Comparison of ENCODE assay signal across 8 cellular contexts in the genomic region with DNA sequence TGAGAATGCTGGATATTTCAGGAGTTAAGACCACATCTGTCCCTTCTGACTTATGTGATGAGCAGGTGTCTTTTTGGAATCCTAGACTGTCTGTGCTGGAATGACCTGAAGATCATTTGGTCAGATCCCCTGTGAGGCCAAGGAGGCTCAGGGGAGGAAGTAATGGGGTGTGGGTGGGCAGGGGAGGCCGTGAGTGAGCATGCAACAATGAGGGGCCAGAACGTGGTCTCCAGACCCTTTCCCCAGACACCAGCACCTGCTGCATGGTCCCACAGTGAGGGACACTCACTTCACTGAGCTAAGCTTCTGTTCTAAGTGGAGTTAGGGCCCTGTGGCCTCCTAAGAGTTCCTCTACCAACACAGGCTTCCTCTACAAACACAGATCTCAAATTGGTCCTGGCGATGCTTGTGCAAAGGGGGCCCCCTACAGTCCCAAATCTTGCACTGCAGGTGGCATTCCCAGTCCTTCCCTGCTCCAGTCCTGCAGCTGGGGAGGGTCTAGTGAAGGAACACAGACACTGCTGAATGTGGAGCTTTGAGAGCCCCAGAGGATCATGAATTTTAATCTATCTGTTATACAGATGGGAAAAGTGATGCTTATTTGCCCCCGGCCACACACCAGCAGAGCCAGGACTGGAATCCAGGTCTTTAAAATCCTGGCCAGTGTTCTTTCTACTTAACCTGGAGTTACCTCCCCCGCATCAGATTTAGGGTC. TPM values are rescaled to one million over a fixed set of nuclear protein-coding genes. Genes with fewer than 3 reads are reported as not detected.
DNase-seq lines count a peak whose midpoint lies in the region; ATAC-seq and TF ChIP-seq lines count a peak whose summit lies in the region.

No MANE protein-coding gene starts in this region.

- peak; percentile 51 for ATAC-seq in CD4-positive, alpha-beta T cell (ENCODE audit: poor library complexity)
- ATAC-seq in HG02852 (IDR thresholded peaks at IDR 0.05; ENCODE audit: unreplicated experiment) = no peak
- no peak for ATAC-seq in HG03460 (IDR thresholded peaks at IDR 0.05; ENCODE audit: unreplicated experiment)

- peak; percentile 63 for TF ChIP-seq CTCF in CD4-positive, alpha-beta T cell (IDR thresholded peaks at IDR 0.05)
- peak; percentile 85 for TF ChIP-seq CTCF in neural crest cell (conservative IDR thresholded peaks at IDR 0.05)

- DNase-seq in CD4-positive, alpha-beta T cell = peak in 4 of 10 experiments; percentile 15 to 27 (median 20)
- DNase-seq in HEK293T (ENCODE audit: extremely low spot score) (peak; percentile 78), NCI-H748 treated with DMSO at 0.1 percent for 48 hours (lab: John Stamatoyannopoulos, UW) (peak; percentile 15), fibroblast of peridontal ligament (ENCODE audit: extremely low read depth) (peak; percentile 83), neural crest cell (ENCODE audit: low read depth, low spot score) (peak; percentile 82)
- DNase-seq in activated CD8-positive, alpha-beta memory T cell treated with anti-CD3 and anti-CD28 coated beads, Interleukin-2, amount 50 U/mL, for 48 hours = peak; percentile 70

- H3K4me1 Mint-ChIP-seq in CD4-positive, alpha-beta T cell (ENCODE audit: low read depth) = no peaks in the 10 kb centered on the region
- H3K4me1 Mint-ChIP-seq in neural crest cell = peaks cover 59% of the 10 kb centered on the region

- H3K9me3 Mint-ChIP-seq in CD4-positive, alpha-beta T cell = no peaks in the 10 kb centered on the region
- no peaks in the 10 kb centered on the region for H3K9me3 Mint-ChIP-seq in neural crest cell

- no peak overlapping the region for H3K27ac ChIP-seq in CD4-positive, alpha-beta T cell (ENCODE audit: low read depth, low read length)

- no peak overlapping the region for H3K4me3 Mint-ChIP-seq in CD4-positive, alpha-beta T cell
- H3K4me3 Mint-ChIP-seq in neural crest cell = peak overlapping the region; percentile 72

- CTCF ChIA-PET in CD4-positive, alpha-beta T cell (lab: Charles Lee) = interaction anchor here (0.7 to 7.6 kb wide), 4 partner anchors 8 to 36 kb away, joined by 4 to 66 read pairs (median 6); no protein-coding TSS in a partner anchor
- CTCF ChIA-PET in HEK293T (lab: Yijun Ruan, JAX) = interaction anchor here (0.5 to 3.5 kb wide), 12 partner anchors 9 to 223 kb away, joined by 3 to 21 read pairs (median 4); no protein-coding TSS in a partner anchor

- POLR2A ChIA-PET in CD4-positive, alpha-beta T cell (lab: Charles Lee) = interaction anchor here (0.9 kb wide), 1 partner anchor 18 kb away, joined by 3 read pairs; no protein-coding TSS in a partner anchor
- POLR2A ChIA-PET in HEK293T (lab: Yijun Ruan, JAX) = interaction anchor here (0.9 to 1.6 kb wide), 3 partner anchors 36 to 57 kb away, joined by 3 to 5 read pairs (median 4); partner anchors contain the start of gene MCAM

- no peak overlapping the region for H3K27ac Mint-ChIP-seq in CD4-positive, alpha-beta T cell
- H3K27ac Mint-ChIP-seq in neural crest cell (ENCODE audit: unreplicated experiment) = peak overlapping the region; percentile 35

- intact Hi-C loops in CD4-positive, alpha-beta T cell (cut with DNase I, micrococcal nuclease) = no loop called here

- H3K27me3 Mint-ChIP-seq in CD4-positive, alpha-beta T cell = peaks cover 27% of the 10 kb centered on the region
- H3K27me3 Mint-ChIP-seq in neural crest cell (ENCODE audit: low read depth) = peaks cover 6% of the 10 kb centered on the region

- H3K36me3 Mint-ChIP-seq in CD4-positive, alpha-beta T cell (ENCODE audit: low read depth) = no peaks in the 10 kb centered on the region
- H3K36me3 Mint-ChIP-seq in neural crest cell (ENCODE audit: low read depth) = no peaks in the 10 kb centered on the region

- H3K27me3 ChIP-seq in CD4-positive, alpha-beta T cell (ENCODE audit: control insufficient read depth, insufficient read depth, low read length) = peaks cover 5% of the 10 kb centered on the region

- H3K9me3 ChIP-seq in CD4-positive, alpha-beta T cell (ENCODE audit: control insufficient read depth, low read length) = no peaks in the 10 kb centered on the region

TF ChIP-seq in HEK293T, 16 proteins besides CTCF, POLR2A, EP300 and RAD21:
- TF ChIP-seq FOXK2 (IDR thresholded peaks at IDR 0.05) (no peak), BHLHE40 (IDR thresholded peaks at IDR 0.05; ENCODE audit: borderline replicate concordance) (no peak), FOXA1 (IDR thresholded peaks at IDR 0.05) (no peak), NFRKB (IDR thresholded peaks at IDR 0.05) (no peak), SUZ12 (IDR thresholded peaks at IDR 0.05) (no peak), ELF4 (IDR thresholded peaks at IDR 0.05) (no peak), ARNT (IDR thresholded peaks at IDR 0.05) (no peak), SP1 (IDR thresholded peaks at IDR 0.05) (no peak), TARDBP (IDR thresholded peaks at IDR 0.05) (no peak), ZNF384 (IDR thresholded peaks at IDR 0.05) (no peak), LEF1 (IDR thresholded peaks at IDR 0.05; ENCODE audit: borderline replicate concordance) (no peak), PKNOX1 (IDR thresholded peaks at IDR 0.05) (no peak), FOXM1 (IDR thresholded peaks at IDR 0.05; ENCODE audit: borderline replicate concordance) (no peak), HDGF (IDR thresholded peaks at IDR 0.05; ENCODE audit: borderline replicate concordance) (no peak), L3MBTL2 (conservative IDR thresholded peaks at IDR 0.05) (no peak), CTBP1 (IDR thresholded peaks at IDR 0.05; ENCODE audit: borderline replicate concordance) (no peak)

RNA-seq across cellular contexts. Expression of gene USP2, which starts 7.4 kb away (rescaled TPM):
- 1 to 10 TPM; 2.0 to 2.6 TPM for total RNA-seq in CD4-positive, alpha-beta T cell
- total RNA-seq in neural crest cell = 3.4 and 3.7 TPM in 2 replicates

RNA-seq across cellular contexts. Expression of gene MFRP, which starts 27.6 kb away (rescaled TPM):
- total RNA-seq in CD4-positive, alpha-beta T cell = not detected
- total RNA-seq in neural crest cell = not detected in 2 replicates

RNA-seq across cellular contexts. Expression of gene C1QTNF5, which starts 33.4 kb away (rescaled TPM):
- not detected for total RNA-seq in CD4-positive, alpha-beta T cell
- total RNA-seq in neural crest cell = 1.9 and 2.1 TPM in 2 replicates

RNA-seq across cellular contexts. Expression of gene RNF26, which starts 39.7 kb away (rescaled TPM):
- total RNA-seq in CD4-positive, alpha-beta T cell = 10 to 100 TPM; 18.3 to 20.5 TPM
- total RNA-seq in neural crest cell = 47.9 and 51.8 TPM in 2 replicates

RNA-seq across cellular contexts. Expression of gene THY1, which starts 48.9 kb away (rescaled TPM):
- not detected for total RNA-seq in CD4-positive, alpha-beta T cell
- 75.4 and 90.3 TPM in 2 replicates for total RNA-seq in neural crest cell
